In the genomic region with DNA sequence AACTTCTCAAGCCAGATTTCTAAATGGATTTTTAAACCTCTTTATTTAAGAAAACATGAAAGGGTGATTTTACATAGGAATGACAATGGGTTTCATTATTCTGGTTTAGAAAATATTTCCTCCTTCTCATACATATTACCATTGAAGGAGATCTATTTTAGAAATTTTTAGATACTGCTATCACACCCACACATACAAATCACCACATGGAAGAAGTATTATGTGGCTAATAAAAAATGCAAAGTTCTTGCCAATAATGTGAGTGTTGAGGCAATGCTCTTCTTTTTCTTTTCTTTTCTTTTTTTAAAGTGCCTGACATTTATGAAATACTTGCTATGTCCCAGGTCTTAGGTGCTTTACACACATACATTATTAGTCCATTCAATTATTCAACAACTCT, we compare ENCODE assay signal across 26 cellular contexts. TPM values are rescaled to one million over a fixed set of nuclear protein-coding genes. Genes with fewer than 3 reads are reported as not detected.
"Had no signal": no experiment of that assay in that cellular context is flagged by ENCODE, and none has a peak within 500 bp of the region (broad histone marks: within the 10 kb centered on the region; RNA-seq: fewer than 3 reads in every experiment).

No MANE protein-coding gene starts in this region.

- H3K27me3 ChIP-seq: breast epithelium, left lung, neutrophil, upper lobe of left lung had no signal

- H3K27me3 Mint-ChIP-seq: activated B cell treated with CpG ODN at 0.5 μM for 24 hours; activated CD8-positive, alpha-beta T cell treated with anti-CD3 and anti-CD28 coated beads for 36 hours; stimulated activated naive CD8-positive, alpha-beta T cell treated with anti-CD3 and anti-CD28 coated beads, Interleukin-15, Interleukin-2, amounts not matched to agents 100 ng/mL and 50 ng/mL, for 24 hours had no signal

- H3K9me3 Mint-ChIP-seq: activated B cell treated with CpG ODN at 0.5 μM for 24 hours; activated CD8-positive, alpha-beta T cell treated with anti-CD3 and anti-CD28 coated beads for 36 hours; activated T-cell treated with anti-CD3 and anti-CD28 coated beads, Interleukin-2, amount 50 U/mL, for 4 hours; effector memory CD8-positive, alpha-beta T cell; natural killer cell; stimulated activated naive CD8-positive, alpha-beta T cell treated with anti-CD3 and anti-CD28 coated beads, Interleukin-15, Interleukin-2, amounts not matched to agents 100 ng/mL and 50 ng/mL, for 24 hours had no signal

- DNase-seq: activated B cell treated with CpG ODN at 0.5 μM for 24 hours; activated CD4-positive, alpha-beta T cell treated with anti-CD3 and anti-CD28 coated beads for 48 hours; activated CD8-positive, alpha-beta T cell treated with anti-CD3 and anti-CD28 coated beads for 36 hours; activated effector memory CD4-positive, alpha-beta T cell treated with Interleukin-2 at 50 U/mL for 16 hours; activated naive CD4-positive, alpha-beta T cell treated with anti-CD3 and anti-CD28 coated beads, Interleukin-2, amount 50 U/mL, for 16 hours; activated T-cell treated with anti-CD3 and anti-CD28 coated beads, Interleukin-2, amount 50 U/mL, for 4 hours; amygdala; dermis blood vessel endothelial cell; effector memory CD8-positive, alpha-beta T cell; kidney; mammary epithelial cell; mucosa of descending colon; natural killer cell; posterior cingulate gyrus; stimulated activated CD4-positive, alpha-beta T cell treated with anti-CD3 and anti-CD28 coated beads, Interleukin-15, amount 100 ng/mL, for 24 hours; stimulated activated CD4-positive, alpha-beta T cell treated with anti-CD3 and anti-CD28 coated beads, Interleukin-4, amount 100 ng/mL, for 24 hours; T-helper 2 cell; upper lobe of left lung had no signal

- H3K36me3 ChIP-seq: breast epithelium, left lung, neutrophil, upper lobe of left lung had no signal

- H3K4me1 ChIP-seq: breast epithelium, left lung, upper lobe of left lung had no signal

- H3K4me3 Mint-ChIP-seq: activated B cell treated with CpG ODN at 0.5 μM for 24 hours; activated CD8-positive, alpha-beta T cell treated with anti-CD3 and anti-CD28 coated beads for 36 hours; activated T-cell treated with anti-CD3 and anti-CD28 coated beads, Interleukin-2, amount 50 U/mL, for 4 hours; effector memory CD8-positive, alpha-beta T cell; natural killer cell; stimulated activated naive CD8-positive, alpha-beta T cell treated with anti-CD3 and anti-CD28 coated beads, Interleukin-15, Interleukin-2, amounts not matched to agents 100 ng/mL and 50 ng/mL, for 24 hours had no signal

- H3K36me3 Mint-ChIP-seq: natural killer cell had no signal

- H3K27ac Mint-ChIP-seq: activated CD8-positive, alpha-beta T cell treated with anti-CD3 and anti-CD28 coated beads for 36 hours; effector memory CD8-positive, alpha-beta T cell; natural killer cell; stimulated activated naive CD8-positive, alpha-beta T cell treated with anti-CD3 and anti-CD28 coated beads, Interleukin-15, Interleukin-2, amounts not matched to agents 100 ng/mL and 50 ng/mL, for 24 hours had no signal

- H3K27ac ChIP-seq: breast epithelium, left lung, neutrophil, skin epidermis, upper lobe of left lung had no signal

- H3K9me3 ChIP-seq: breast epithelium, left lung, mucosa of descending colon, neutrophil, upper lobe of left lung had no signal

- H3K4me3 ChIP-seq: breast epithelium, left lung, mucosa of descending colon, skin epidermis, upper lobe of left lung had no signal

- ATAC-seq: activated CD8-positive, alpha-beta T cell treated with anti-CD3 and anti-CD28 coated beads for 36 hours; activated T-cell treated with anti-CD3 and anti-CD28 coated beads, Interleukin-2, amount 50 U/mL, for 4 hours; effector memory CD8-positive, alpha-beta T cell; left lung; mucosa of descending colon; natural killer cell had no signal

RNA-seq across cellular contexts. Expression of gene STAP1, which starts 6.8 kb away (rescaled TPM):
- total RNA-seq: cerebellum, dermis blood vessel endothelial cell, fibroblast of lung, mammary epithelial cell, temporal lobe had no signal
- polyA plus RNA-seq: fibroblast of lung, mammary epithelial cell had no signal
